ENCODE assay signal across 27 cellular contexts in the genomic region with DNA sequence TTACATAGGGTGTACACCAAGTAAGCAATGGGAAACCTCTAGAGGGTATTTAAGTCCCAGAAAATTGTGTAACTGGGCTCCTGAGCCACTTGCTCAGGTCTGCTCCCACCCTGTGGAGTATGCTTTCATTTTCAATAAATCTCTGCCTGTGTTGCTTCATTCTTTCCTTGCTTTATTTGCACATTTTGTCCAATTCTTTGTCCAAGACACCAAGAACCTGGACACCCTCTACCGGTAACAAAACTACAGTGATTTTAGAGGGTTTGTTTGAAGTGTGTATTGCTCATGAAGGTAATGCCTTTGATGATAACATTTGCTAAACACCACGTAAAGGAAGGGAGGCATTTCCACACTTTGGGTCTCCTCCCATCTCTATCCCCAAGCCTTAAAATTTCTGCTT.
"Had no signal": no experiment of that assay in that cellular context is flagged by ENCODE, and none has a peak within 500 bp of the region (broad histone marks: within the 10 kb centered on the region; RNA-seq: fewer than 3 reads in every experiment).

No MANE protein-coding gene starts in this region.

- H3K27ac ChIP-seq: breast epithelium, left ventricle myocardium inferior, neutrophil, pancreas, psoas muscle, right atrium auricular region, upper lobe of right lung had no signal

- H3K4me3 Mint-ChIP-seq: activated naive CD4-positive, alpha-beta T cell treated with anti-CD3 and anti-CD28 coated beads for 36 hours; activated naive CD8-positive, alpha-beta T cell treated with anti-CD3 and anti-CD28 coated beads, Interleukin-2, amount 10 ng/mL, durations not matched to agents 7 days and 5 days; activated T-cell treated with anti-CD3 and anti-CD28 coated beads, Interleukin-2, amount 50 U/mL, for 4 hours; central memory CD8-positive, alpha-beta T cell; nephron had no signal

- H3K9me3 ChIP-seq: breast epithelium, left ventricle myocardium inferior, neutrophil, pancreas, psoas muscle, right atrium auricular region, upper lobe of right lung had no signal

- DNase-seq: activated CD4-positive, alpha-beta T cell treated with anti-CD3 and anti-CD28 coated beads for 4 hours; activated CD4-positive, alpha-beta T cell treated with anti-CD3 and anti-CD28 coated beads, Interleukin-2, amount 50 U/mL, for 48 hours; activated CD4-positive, CD25-positive, alpha-beta regulatory T cell; activated CD8-positive, alpha-beta memory T cell treated with anti-CD3 and anti-CD28 coated beads, Interleukin-2, amount 50 U/mL, for 48 hours; activated naive CD4-positive, alpha-beta T cell treated with anti-CD3 and anti-CD28 coated beads for 36 hours; activated naive CD8-positive, alpha-beta T cell treated with anti-CD3 and anti-CD28 coated beads, Interleukin-2, amount 10 ng/mL, durations not matched to agents 7 days and 5 days; activated T-cell treated with anti-CD3 and anti-CD28 coated beads, Interleukin-2, amount 50 U/mL, for 4 hours; amniotic stem cell; effector memory CD4-positive, alpha-beta T cell; foreskin melanocyte; hippocampal formation; kidney glomerular epithelial cell; left ventricle myocardium inferior; mammary epithelial cell; midbrain; pancreas; psoas muscle; stimulated activated CD4-positive, alpha-beta T cell treated with anti-CD3 and anti-CD28 coated beads, Interleukin-12 subunit alpha, Interleukin-12 subunit beta, amount 100 ng/mL, for 4 hours; stimulated activated CD4-positive, alpha-beta T cell treated with anti-CD3 and anti-CD28 coated beads, Interleukin-4, amount 100 ng/mL, for 4 hours; stimulated activated naive CD8-positive, alpha-beta T cell treated with anti-CD3 and anti-CD28 coated beads, Interleukin-15, Interleukin-2, amounts not matched to agents 100 U/mL and 50 U/mL, for 24 hours; upper lobe of right lung had no signal

- H3K27ac Mint-ChIP-seq: activated naive CD4-positive, alpha-beta T cell treated with anti-CD3 and anti-CD28 coated beads for 36 hours; activated naive CD8-positive, alpha-beta T cell treated with anti-CD3 and anti-CD28 coated beads, Interleukin-2, amount 10 ng/mL, durations not matched to agents 7 days and 5 days; nephron had no signal

- H3K4me1 Mint-ChIP-seq: nephron had no signal

- ATAC-seq: activated T-cell treated with anti-CD3 and anti-CD28 coated beads, Interleukin-2, amount 50 U/mL, for 4 hours; esophagus mucosa; pancreas; psoas muscle; stimulated activated naive CD8-positive, alpha-beta T cell treated with anti-CD3 and anti-CD28 coated beads, Interleukin-15, Interleukin-2, amounts not matched to agents 100 U/mL and 50 U/mL, for 24 hours; upper lobe of right lung had no signal

- H3K27me3 ChIP-seq: breast epithelium, neutrophil, pancreas, right atrium auricular region, upper lobe of right lung had no signal

- H3K27me3 Mint-ChIP-seq: activated naive CD8-positive, alpha-beta T cell treated with anti-CD3 and anti-CD28 coated beads, Interleukin-2, amount 10 ng/mL, durations not matched to agents 7 days and 5 days; central memory CD8-positive, alpha-beta T cell had no signal

- H3K36me3 ChIP-seq: breast epithelium, left ventricle myocardium inferior, pancreas, right atrium auricular region, upper lobe of right lung had no signal

- H3K4me3 ChIP-seq: breast epithelium, left ventricle myocardium inferior, pancreas, psoas muscle, right atrium auricular region, upper lobe of right lung had no signal

- H3K4me1 ChIP-seq: breast epithelium, left ventricle myocardium inferior, pancreas, psoas muscle, right atrium auricular region, upper lobe of right lung had no signal

- H3K9me3 Mint-ChIP-seq: activated naive CD4-positive, alpha-beta T cell treated with anti-CD3 and anti-CD28 coated beads for 36 hours; activated naive CD8-positive, alpha-beta T cell treated with anti-CD3 and anti-CD28 coated beads, Interleukin-2, amount 10 ng/mL, durations not matched to agents 7 days and 5 days; activated T-cell treated with anti-CD3 and anti-CD28 coated beads, Interleukin-2, amount 50 U/mL, for 4 hours; central memory CD8-positive, alpha-beta T cell; nephron had no signal
